ENCODE assay signal across 10 cellular contexts in genomic region chr1:228228601-228229074, GRCh38. TPM values are rescaled to one million over a fixed set of nuclear protein-coding genes. Genes with fewer than 3 reads are reported as not detected.
DNase-seq lines count a peak whose midpoint lies in the region; ATAC-seq, FAIRE-seq and TF ChIP-seq lines count a peak whose summit lies in the region.
"Had no signal": no experiment of that assay in that cellular context is flagged by ENCODE, and none has a peak within 500 bp of the region (broad histone marks: within the 10 kb centered on the region; RNA-seq: fewer than 3 reads in every experiment).

No MANE protein-coding gene starts in this region.

- no peaks in the 10 kb centered on the region for H3K27me3 ChIP-seq in bronchial epithelial cell (ENCODE audit: control insufficient read depth, insufficient read depth, low read length)

- H3K4me3 ChIP-seq in bronchial epithelial cell (ENCODE audit: low read depth, low read length) = no peak overlapping the region

- DNase-seq in EL = peak; percentile 91
- peak; percentile 26 for DNase-seq in NCI-H226
- peak; percentile 99 for DNase-seq in bronchial epithelial cell (ENCODE audit: low read depth)
- no peak for DNase-seq in nephron progenitor cell
- DNase-seq in activated T-cell treated with anti-CD3 and anti-CD28 coated beads, Interleukin-2, amount 50 U/mL, for 4 hours = no peak
- DNase-seq in NCI-H187 (lab: John Stamatoyannopoulos, UW) = no peak
- no peak for DNase-seq in AG20443 (ENCODE audit: low spot score)
- DNase-seq in stimulated activated CD8-positive, alpha-beta memory T cell treated with anti-CD3 and anti-CD28 coated beads, Interleukin-4, amount 100 ng/mL, for 48 hours = no peak
- DNase-seq: NCI-H1417 treated with DMSO at 0.1 percent for 48 hours; stimulated activated naive B cell treated with anti-CD40 and anti-IgM and Interleukin-4, amounts not matched to agents 10 μg/mL and 1 μg/mL and 100 μg/mL, for 72 hours had no signal

- peaks cover 46% of the 10 kb centered on the region for H3K9me3 Mint-ChIP-seq in nephron progenitor cell
- peaks cover 17% of the 10 kb centered on the region for H3K9me3 Mint-ChIP-seq in activated T-cell treated with anti-CD3 and anti-CD28 coated beads, Interleukin-2, amount 50 U/mL, for 4 hours

- FAIRE-seq in bronchial epithelial cell (lab: Jason Lieb, UNC) = no peak

- no peak overlapping the region for H3K4me3 Mint-ChIP-seq in nephron progenitor cell
- no peak overlapping the region for H3K4me3 Mint-ChIP-seq in activated T-cell treated with anti-CD3 and anti-CD28 coated beads, Interleukin-2, amount 50 U/mL, for 4 hours
- H3K4me3 Mint-ChIP-seq: stimulated activated naive B cell treated with anti-CD40 and anti-IgM and Interleukin-4, amounts not matched to agents 10 μg/mL and 1 μg/mL and 100 μg/mL, for 72 hours had no signal

- H3K27ac Mint-ChIP-seq in nephron progenitor cell = peak overlapping the region; percentile 75
- H3K27ac Mint-ChIP-seq: stimulated activated naive B cell treated with anti-CD40 and anti-IgM and Interleukin-4, amounts not matched to agents 10 μg/mL and 1 μg/mL and 100 μg/mL, for 72 hours had no signal

- H3K36me3 ChIP-seq in bronchial epithelial cell (ENCODE audit: control insufficient read depth, insufficient read depth, low read length) = peaks cover 11% of the 10 kb centered on the region

- no peaks in the 10 kb centered on the region for H3K4me1 Mint-ChIP-seq in nephron progenitor cell
- H3K4me1 Mint-ChIP-seq in activated T-cell treated with anti-CD3 and anti-CD28 coated beads, Interleukin-2, amount 50 U/mL, for 4 hours (ENCODE audit: low read depth) = no peaks in the 10 kb centered on the region

- no peaks in the 10 kb centered on the region for H3K27me3 Mint-ChIP-seq in nephron progenitor cell (ENCODE audit: low read depth, poor library complexity)
- no peaks in the 10 kb centered on the region for H3K27me3 Mint-ChIP-seq in activated T-cell treated with anti-CD3 and anti-CD28 coated beads, Interleukin-2, amount 50 U/mL, for 4 hours (ENCODE audit: low read depth)
- H3K27me3 Mint-ChIP-seq: stimulated activated naive B cell treated with anti-CD40 and anti-IgM and Interleukin-4, amounts not matched to agents 10 μg/mL and 1 μg/mL and 100 μg/mL, for 72 hours had no signal

- no peak for ATAC-seq in activated T-cell treated with anti-CD3 and anti-CD28 coated beads, Interleukin-2, amount 50 U/mL, for 4 hours
- ATAC-seq: stimulated activated naive B cell treated with anti-CD40 and anti-IgM and Interleukin-4, amounts not matched to agents 10 μg/mL and 1 μg/mL and 100 μg/mL, for 72 hours had no signal

- TF ChIP-seq CTCF in bronchial epithelial cell (IDR thresholded peaks at IDR 0.05; ENCODE audit: insufficient read depth, low read length, severe bottlenecking) (no peak), nephron progenitor cell (IDR thresholded peaks at IDR 0.05) (no peak)

- H3K36me3 Mint-ChIP-seq in nephron progenitor cell (ENCODE audit: low read depth) = peaks cover 97% of the 10 kb centered on the region
- H3K36me3 Mint-ChIP-seq in activated T-cell treated with anti-CD3 and anti-CD28 coated beads, Interleukin-2, amount 50 U/mL, for 4 hours (ENCODE audit: insufficient read depth) = peaks cover 58% of the 10 kb centered on the region

RNA-seq across cellular contexts. Expression of gene OBSCN, which starts 20.8 kb away (rescaled TPM):
- 6.3 and 7.6 TPM in 2 replicates for total RNA-seq in bronchial epithelial cell
- total RNA-seq in activated T-cell treated with anti-CD3 and anti-CD28 coated beads, Interleukin-2, amount 50 U/mL, for 4 hours = 1 to 10 TPM; 6.3 to 9.3 (median 7.5) TPM

Comparison
In these comparisons a context has a peak if more than half of its experiments do, and no peak if none do; other contexts are left out.
1. DNase-seq: peak in EL (single experiment), NCI-H226 (single experiment) and bronchial epithelial cell (single experiment); none in nephron progenitor cell (single experiment), activated T-cell treated with anti-CD3 and anti-CD28 coated beads, Interleukin-2, amount 50 U/mL, for 4 hours (single experiment), NCI-H187 (0 of 2), AG20443 (single experiment) and stimulated activated CD8-positive, alpha-beta memory T cell treated with anti-CD3 and anti-CD28 coated beads, Interleukin-4, amount 100 ng/mL, for 48 hours (single experiment).